Comparison of ENCODE assay signal across 8 cellular contexts in the genomic region with DNA sequence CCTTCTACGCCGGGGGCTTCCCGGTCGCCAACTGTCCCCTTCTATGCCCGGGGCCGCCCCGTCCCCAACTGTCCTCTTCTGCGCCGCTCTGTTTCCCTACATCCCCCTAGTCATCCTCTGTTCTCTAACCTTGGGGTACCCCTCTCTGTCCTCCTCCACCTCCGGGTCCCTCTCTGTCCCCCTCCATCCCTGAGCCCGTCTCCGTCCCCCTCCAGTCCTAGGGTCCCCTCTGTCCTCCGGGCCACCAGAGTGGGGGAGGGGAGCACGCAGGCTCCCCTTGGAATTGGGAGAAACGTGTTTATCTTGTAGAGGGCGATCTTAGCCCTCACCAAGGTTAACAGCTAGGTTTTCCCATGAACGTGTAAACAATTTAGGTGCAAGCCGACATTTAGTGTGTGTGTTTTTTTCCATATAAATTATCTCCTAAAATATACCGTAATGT. TPM values are rescaled to one million over a fixed set of nuclear protein-coding genes. Genes with fewer than 3 reads are reported as not detected.
A peak's percentile ranks its signal among the peaks of the same experiment; 100 is the strongest.
DNase-seq lines count a peak whose midpoint lies in the region; ATAC-seq, FAIRE-seq and TF ChIP-seq lines count a peak whose summit lies in the region.

No MANE protein-coding gene starts in this region.

- H3K36me3 Mint-ChIP-seq in CD14-positive monocyte (peaks cover 36 to 43% of the 10 kb centered on the region in 2 donors), MCF 10A (ENCODE audit: insufficient read depth, unreplicated experiment) (peaks cover 58% of the 10 kb centered on the region)

- BruUV-seq in MCF 10A (replicated peaks; lab: Mats Ljungman, UMichigan): no TSS peak

- H3K9me3 Mint-ChIP-seq in CD14-positive monocyte (peaks cover 4 to 18% (median 7%) of the 10 kb centered on the region in 7 donors), MCF 10A (ENCODE audit: unreplicated experiment) (no peaks in the 10 kb centered on the region)

- CTCF ChIA-PET in MCF 10A (lab: Yijun Ruan, JAX): interaction anchor here (0.6 to 1.1 kb wide), 3 partner anchors 25 to 262 kb away, joined by 3 read pairs; no protein-coding TSS in a partner anchor

- H3K36me3 ChIP-seq in kidney epithelial cell (ENCODE audit: control insufficient read depth, insufficient read depth, low read length): peaks cover 3% of the 10 kb centered on the region

- H3K27ac Mint-ChIP-seq in CD14-positive monocyte: peak overlapping the region; percentile 94 to 99 (median 98)
- H3K27ac Mint-ChIP-seq in MCF 10A (ENCODE audit: low read depth, unreplicated experiment): peak overlapping the region; percentile 100

- peak overlapping the region; percentile 62 for H3K4me3 ChIP-seq in kidney epithelial cell (ENCODE audit: low read depth, low read length)

- FAIRE-seq in RCC 7860 (lab: Jason Lieb, UNC): no peak

- POLR2A ChIA-PET in MCF 10A (lab: Yijun Ruan, JAX): interaction anchor here (0.6 to 12.0 kb wide), 60 partner anchors 9 to 1711 kb away, joined by 3 to 571 read pairs (median 9); no protein-coding TSS in a partner anchor

- no peaks in the 10 kb centered on the region for H3K27me3 ChIP-seq in kidney epithelial cell (ENCODE audit: control insufficient read depth, insufficient read depth, low read length)

- H3K27me3 Mint-ChIP-seq in CD14-positive monocyte (ENCODE audit: low read depth in 3 of 3) (peaks cover 1 to 8% (median 5%) of the 10 kb centered on the region in 3 donors), MCF 10A (ENCODE audit: insufficient read depth, unreplicated experiment) (no peaks in the 10 kb centered on the region)

- DNase-seq in CD14-positive monocyte (ENCODE audit: low spot score): peak; percentile 46
- peak; percentile 33 for DNase-seq in RCC 7860 (ENCODE audit: low spot score)
- DNase-seq in MCF 10A (ENCODE audit: unreplicated experiment): peak; percentile 46
- no peak for DNase-seq in kidney epithelial cell (ENCODE audit: low read depth)
- DNase-seq in stimulated activated CD8-positive, alpha-beta memory T cell treated with anti-CD3 and anti-CD28 coated beads, Interleukin-4, amount 100 ng/mL, for 48 hours: peak; percentile 63

- H3K4me3 Mint-ChIP-seq in CD14-positive monocyte (peak overlapping the region; percentile 80 to 88), MCF 10A (ENCODE audit: unreplicated experiment) (peak overlapping the region; percentile 96)

- no peak for TF ChIP-seq CTCF in CD14-positive monocyte (IDR thresholded peaks at IDR 0.05)
- TF ChIP-seq CTCF in MCF 10A (IDR thresholded peaks at IDR 0.05; ENCODE audit: unreplicated experiment): no peak
- TF ChIP-seq CTCF in kidney epithelial cell (IDR thresholded peaks at IDR 0.05; ENCODE audit: insufficient read depth, low read length, poor library complexity, severe bottlenecking): no peak

- intact Hi-C loops in CD14-positive monocyte (cut with micrococcal nuclease): loop anchor here (1.0 to 10.0 kb wide), 7 partner anchors 19 to 869 kb away; no protein-coding TSS in a partner anchor
- intact Hi-C loops in MCF 10A (cut with micrococcal nuclease): loop anchor here (1.0 kb wide), 3 partner anchors 20 to 558 kb away; no protein-coding TSS in a partner anchor

- peaks cover 27% of the 10 kb centered on the region for H3K4me1 Mint-ChIP-seq in CD14-positive monocyte
- peaks cover 17% of the 10 kb centered on the region for H3K4me1 Mint-ChIP-seq in MCF 10A (ENCODE audit: insufficient read depth, unreplicated experiment)

- peak; percentile 3 for ATAC-seq in GM21786 (IDR thresholded peaks at IDR 0.05; ENCODE audit: unreplicated experiment)
- ATAC-seq in HG03442 (IDR thresholded peaks at IDR 0.05; ENCODE audit: unreplicated experiment): no peak
- ATAC-seq in GM18861 (IDR thresholded peaks at IDR 0.05; ENCODE audit: unreplicated experiment): no peak

RNA-seq across cellular contexts. Expression of gene KLF6, which starts 0.9 kb away (rescaled TPM):
- polyA plus RNA-seq in CD14-positive monocyte: 100 to 1,000 TPM; 499 to 510 TPM
- 253 and 282 TPM in 2 replicates for total RNA-seq in MCF 10A (2022)
- 125 and 131 TPM in 2 replicates for total RNA-seq in kidney epithelial cell
